Comparison of ENCODE assay signal across 11 cellular contexts in genomic region chr14:103948442-103948841, GRCh38. TPM values are rescaled to one million over a fixed set of nuclear protein-coding genes. Genes with fewer than 3 reads are reported as not detected.
"Had no signal": no experiment of that assay in that cellular context is flagged by ENCODE, and none has a peak within 500 bp of the region (broad histone marks: within the 10 kb centered on the region; RNA-seq: fewer than 3 reads in every experiment).

No MANE protein-coding gene starts in this region.

- DNase-seq: IMR-90, Karpas-422, Kasumi-1, KBM-7, KG1 had no signal

- H3K9ac ChIP-seq: KMS-11 had no signal

- H3K27ac Mint-ChIP-seq: IgD-negative memory B cell had no signal

- H3K4me2 ChIP-seq: KMS-11 had no signal

- H3K4me3 Mint-ChIP-seq: IgD-negative memory B cell had no signal

- H3K4me1 Mint-ChIP-seq: IgD-negative memory B cell had no signal

- H3K36me3 Mint-ChIP-seq: IgD-negative memory B cell had no signal

- H3K27ac ChIP-seq: HL-60, KMS-11 had no signal

- ATAC-seq: HepG2 had no signal

- FAIRE-seq: HepG2 had no signal

RNA-seq across cellular contexts. Expression of gene RD3L, which starts 6.1 kb away (rescaled TPM):
- total RNA-seq: HepG2, HT-29, HT1080, IMR-90 had no signal
- polyA plus RNA-seq: HepG2, IgD-negative memory B cell, IMR-90 had no signal

RNA-seq across cellular contexts. Expression of gene TDRD9, which starts 20.2 kb away (rescaled TPM):
- total RNA-seq: HepG2, HT-29, HT1080 had no signal
- polyA plus RNA-seq: HepG2 had no signal
